Comparison of ENCODE assay signal across 8 cellular contexts in the genomic region with DNA sequence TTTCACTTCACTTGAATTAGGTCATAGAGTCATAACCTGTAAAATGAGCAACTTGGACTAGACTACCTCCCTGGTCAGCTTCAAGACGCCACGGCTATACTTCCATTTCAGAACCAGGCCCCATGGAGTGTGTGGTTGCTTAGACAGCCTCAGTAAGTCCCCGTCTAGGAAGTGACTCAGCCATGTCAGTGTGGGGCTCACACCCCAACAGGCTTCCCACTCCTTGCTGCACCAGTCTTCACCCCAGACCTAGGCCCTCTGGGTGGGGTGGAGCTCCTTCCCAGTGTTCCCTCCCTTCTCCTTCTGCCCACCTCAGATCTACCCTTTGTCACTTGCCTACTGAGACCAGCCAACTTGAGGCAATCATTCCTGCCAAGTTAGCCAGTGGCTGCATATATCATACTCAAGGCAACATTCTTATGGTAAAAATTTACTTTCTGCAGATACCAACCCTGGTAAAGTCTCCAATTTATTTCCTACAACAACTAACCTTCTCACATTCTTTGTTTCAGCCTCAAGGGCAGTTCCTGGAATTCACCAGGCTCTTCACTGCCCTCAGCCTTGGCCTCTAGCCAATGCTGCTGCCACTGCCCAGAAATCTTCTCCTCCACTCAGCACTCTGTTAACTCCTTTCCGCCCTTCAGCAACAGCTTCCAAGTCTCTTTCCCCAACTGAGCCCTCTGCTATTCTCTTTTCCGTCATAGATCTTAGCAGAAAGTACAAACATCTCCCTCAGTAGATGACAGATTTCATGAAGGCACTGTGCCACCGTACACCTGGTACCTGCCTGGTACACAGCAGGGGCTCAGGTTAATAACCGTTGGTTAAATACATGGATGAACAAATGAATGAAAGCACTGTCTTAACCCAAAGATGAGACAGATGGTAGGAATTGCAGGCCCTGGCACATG. TPM values are rescaled to one million over a fixed set of nuclear protein-coding genes. Genes with fewer than 3 reads are reported as not detected.
DNase-seq lines count a peak whose midpoint lies in the region; ATAC-seq lines count a peak whose summit lies in the region.
"Had no signal": no experiment of that assay in that cellular context is flagged by ENCODE, and none has a peak within 500 bp of the region (broad histone marks: within the 10 kb centered on the region; RNA-seq: fewer than 3 reads in every experiment).

No MANE protein-coding gene starts in this region.

- DNase-seq in M059J (ENCODE audit: low read depth) = peak; percentile 91
- DNase-seq in SK-MEL-5 (ENCODE audit: low read depth, low spot score) = peak; percentile 31
- DNase-seq in left ventricle myocardium superior = peak; percentile 80
- no peak for DNase-seq in HuH-7.5 (ENCODE audit: low spot score)
- no peak for DNase-seq in effector memory CD4-positive, alpha-beta T cell

- no peaks in the 10 kb centered on the region for H3K27me3 Mint-ChIP-seq in stimulated activated naive CD8-positive, alpha-beta T cell treated with anti-CD3 and anti-CD28 coated beads, Interleukin-15, Interleukin-2, amounts not matched to agents 100 ng/mL and 50 ng/mL, for 24 hours
- H3K27me3 Mint-ChIP-seq: activated naive CD8-positive, alpha-beta T cell had no signal

- H3K27ac Mint-ChIP-seq in stimulated activated naive CD8-positive, alpha-beta T cell treated with anti-CD3 and anti-CD28 coated beads, Interleukin-15, Interleukin-2, amounts not matched to agents 100 ng/mL and 50 ng/mL, for 24 hours = peak overlapping the region; percentile 5
- H3K27ac Mint-ChIP-seq: activated naive CD8-positive, alpha-beta T cell had no signal

- H3K4me1 Mint-ChIP-seq in stimulated activated naive CD8-positive, alpha-beta T cell treated with anti-CD3 and anti-CD28 coated beads, Interleukin-15, Interleukin-2, amounts not matched to agents 100 ng/mL and 50 ng/mL, for 24 hours (ENCODE audit: low read depth) = peaks cover 17% of the 10 kb centered on the region

- in situ Hi-C loops in SK-MEL-5 (cut with HindIII; ENCODE audit: low pct_unique_long_range_greater_than_20kb, low sequenced_read_pairs) = no loop called here

- H3K36me3 Mint-ChIP-seq in stimulated activated naive CD8-positive, alpha-beta T cell treated with anti-CD3 and anti-CD28 coated beads, Interleukin-15, Interleukin-2, amounts not matched to agents 100 ng/mL and 50 ng/mL, for 24 hours (ENCODE audit: low read depth) = no peaks in the 10 kb centered on the region

- no peak overlapping the region for H3K27ac ChIP-seq in effector memory CD4-positive, alpha-beta T cell (ENCODE audit: insufficient read depth, low read length, poor library complexity, severe bottlenecking)

- no peaks in the 10 kb centered on the region for H3K9me3 ChIP-seq in effector memory CD4-positive, alpha-beta T cell (ENCODE audit: control insufficient read depth, low read length)

- ATAC-seq in left ventricle myocardium superior = peak; percentile 94
- ATAC-seq in HG02642 (IDR thresholded peaks at IDR 0.05; ENCODE audit: poor library complexity, unreplicated experiment) = no peak

- H3K4me1 ChIP-seq in effector memory CD4-positive, alpha-beta T cell (ENCODE audit: control insufficient read depth, insufficient read depth, low read length, poor library complexity, severe bottlenecking) = no peaks in the 10 kb centered on the region

- H3K4me3 ChIP-seq in effector memory CD4-positive, alpha-beta T cell (ENCODE audit: insufficient read depth, low read depth, low read length, poor library complexity, severe bottlenecking) = no peak overlapping the region

- no peaks in the 10 kb centered on the region for H3K9me3 Mint-ChIP-seq in stimulated activated naive CD8-positive, alpha-beta T cell treated with anti-CD3 and anti-CD28 coated beads, Interleukin-15, Interleukin-2, amounts not matched to agents 100 ng/mL and 50 ng/mL, for 24 hours

- H3K36me3 ChIP-seq in effector memory CD4-positive, alpha-beta T cell (ENCODE audit: control insufficient read depth, insufficient read depth, low read length) = no peaks in the 10 kb centered on the region

- intact Hi-C loops in left ventricle myocardium superior (cut with micrococcal nuclease) = no loop called here

- no peaks in the 10 kb centered on the region for H3K27me3 ChIP-seq in effector memory CD4-positive, alpha-beta T cell (replicated peaks; ENCODE audit: control insufficient read depth, insufficient read depth, low read length, poor library complexity, severe bottlenecking)

- no peak overlapping the region for H3K4me3 Mint-ChIP-seq in stimulated activated naive CD8-positive, alpha-beta T cell treated with anti-CD3 and anti-CD28 coated beads, Interleukin-15, Interleukin-2, amounts not matched to agents 100 ng/mL and 50 ng/mL, for 24 hours
- H3K4me3 Mint-ChIP-seq: activated naive CD8-positive, alpha-beta T cell had no signal

RNA-seq across cellular contexts. Expression of gene ZNRF2, which starts 31.3 kb away (rescaled TPM):
- 10.3 and 12.1 TPM in 2 replicates for total RNA-seq in M059J (2014; rRNA removed; shearing (Covaris generic))
- 27.8 and 34.7 TPM in 2 replicates for total RNA-seq in SK-MEL-5 (2014; rRNA removed; shearing (Covaris generic))
- polyA plus RNA-seq in SK-MEL-5 (2015; cell fraction: cytosol; rRNA removed) = 18.0 and 20.4 TPM in 2 replicates
- polyA plus RNA-seq in SK-MEL-5 (2015; cell fraction: nucleus; rRNA removed) = 16.1 and 16.2 TPM in 2 replicates
- 8.6 TPM for total RNA-seq in left ventricle myocardium superior

Comparison
In these comparisons a context has a peak if more than half of its experiments do, and no peak if none do; other contexts are left out.
1. DNase-seq: peak in M059J (single experiment), SK-MEL-5 (single experiment) and left ventricle myocardium superior (single experiment); none in HuH-7.5 (single experiment) and effector memory CD4-positive, alpha-beta T cell (0 of 3).